In genomic region chr14:68143341-68143807, GRCh38 we compare ENCODE assay signal across 9 cellular contexts.
DNase-seq lines count a peak whose midpoint lies in the region; ATAC-seq, FAIRE-seq and TF ChIP-seq lines count a peak whose summit lies in the region.
"Had no signal": no experiment of that assay in that cellular context is flagged by ENCODE, and none has a peak within 500 bp of the region (broad histone marks: within the 10 kb centered on the region; RNA-seq: fewer than 3 reads in every experiment).

No MANE protein-coding gene starts in this region.

- intact Hi-C loops in stomach (cut with DNase I; ENCODE audit: low total_unique reads) = no loop called here

- no peak overlapping the region for H3K4me3 ChIP-seq in stomach

- peak; percentile 98 for FAIRE-seq in islet of Langerhans (lab: Jason Lieb, UNC)

- H3K36me3 Mint-ChIP-seq in HFFc6 (ENCODE audit: low read depth) = peaks cover 9% of the 10 kb centered on the region

- TF ChIP-seq CTCF in HFFc6 (IDR thresholded peaks at IDR 0.05) (no peak), stomach (IDR thresholded peaks at IDR 0.05) (no peak)

- TF ChIP-seq EP300 in stomach (IDR thresholded peaks at IDR 0.05) = no peak

- H3K27me3 ChIP-seq in stomach = no peaks in the 10 kb centered on the region

- peaks cover 2% of the 10 kb centered on the region for H3K9me3 Mint-ChIP-seq in HFFc6

- 48 to 82% (median 56%) methylated on average over 3 of the region's 3 CpGs for WGBS in stomach, 5 donors

- peaks cover 99% of the 10 kb centered on the region for H3K4me1 Mint-ChIP-seq in HFFc6 (ENCODE audit: low read depth)

- no peak overlapping the region for H3K4me3 Mint-ChIP-seq in HFFc6

- peaks cover 0 to 3% (median 0%) of the 10 kb centered on the region in 4 donors for H3K9me3 ChIP-seq in stomach

- no peak for TF ChIP-seq POLR2A in stomach (IDR thresholded peaks at IDR 0.05)

- no peaks in the 10 kb centered on the region for H3K27me3 Mint-ChIP-seq in HFFc6 (ENCODE audit: insufficient read depth)

- ATAC-seq in HG02981 (IDR thresholded peaks at IDR 0.05; ENCODE audit: unreplicated experiment) = no peak

- peak overlapping the region; percentile 70 for H3K27ac Mint-ChIP-seq in HFFc6

- H3K27ac ChIP-seq in stomach = peak overlapping the region; percentile 49 to 84 (median 80)

- no peaks in the 10 kb centered on the region for H3K36me3 ChIP-seq in stomach

- peak; percentile 56 for DNase-seq in HFFc6
- DNase-seq in anterior cingulate cortex (lab: John Stamatoyannopoulos, UW) = peak in 40 of 58 donors; percentile 3 to 66 (median 30)
- DNase-seq in stomach = peak; percentile 45
- DNase-seq in activated CD4-positive, CD25-positive, alpha-beta regulatory T cell treated with anti-CD3 and anti-CD28 coated beads, Interleukin-2, amount 50 U/mL, for 72 hours = no peak
- no peak for DNase-seq in D341Med (ENCODE audit: low spot score)
- DNase-seq in NCI-H1048 (lab: John Stamatoyannopoulos, UW) = no peak
- DNase-seq: NCI-H510A treated with DMSO at 0.1 percent for 48 hours had no signal

- H3K4me1 ChIP-seq in stomach = peaks cover 16 to 80% (median 63%) of the 10 kb centered on the region in 4 donors

Comparison
In these comparisons a context has a peak if more than half of its experiments do, and no peak if none do; other contexts are left out.
1. DNase-seq: peak in HFFc6 (single experiment), anterior cingulate cortex (40 of 58) and stomach (single experiment); none in activated CD4-positive, CD25-positive, alpha-beta regulatory T cell treated with anti-CD3 and anti-CD28 coated beads, Interleukin-2, amount 50 U/mL, for 72 hours (single experiment), D341Med (single experiment) and NCI-H1048 (single experiment).